ENCODE assay signal across 1 cellular context in the genomic region with DNA sequence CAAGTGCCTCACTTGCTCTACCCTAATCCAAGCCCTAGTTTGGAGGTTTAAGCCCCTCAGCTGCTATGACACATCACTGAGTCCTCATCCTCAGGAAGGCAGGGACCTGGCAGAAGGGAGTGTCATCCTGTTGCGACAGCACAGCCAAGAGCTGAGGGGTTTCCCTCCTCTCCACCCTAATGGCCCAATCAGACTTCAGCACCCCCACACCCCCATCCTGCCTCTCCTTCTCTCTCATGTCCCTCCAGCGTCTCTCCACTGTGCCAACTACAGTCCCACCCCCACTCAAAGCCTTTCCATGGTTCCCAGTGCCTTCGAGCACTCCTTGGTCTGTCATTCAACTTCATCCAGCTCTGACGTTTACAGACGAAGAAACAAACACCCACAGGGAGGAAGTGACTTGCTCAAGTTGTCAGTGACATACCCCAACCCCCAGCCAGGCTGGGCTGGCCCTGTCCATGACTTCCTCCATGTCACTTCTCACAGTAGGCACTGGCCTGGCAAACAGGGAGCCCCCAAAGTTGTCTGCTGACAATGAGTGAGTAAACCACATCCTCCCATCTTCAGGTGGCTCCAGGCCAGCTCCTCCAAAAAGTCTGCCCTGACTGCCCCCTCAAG.
A peak's percentile ranks its signal among the peaks of the same experiment; 100 is the strongest.
TF ChIP-seq lines count a peak whose summit lies in the region.

No MANE protein-coding gene starts in this region.

TF ChIP-seq in GM12878, 131 proteins besides CTCF, POLR2A, EP300 and RAD21 (continued from another document and continues in another):
- no peak for TF ChIP-seq YY1 (IDR thresholded peaks at IDR 0.05; ENCODE audit: low read depth, low read length)
- no peak for TF ChIP-seq ZZZ3 (IDR thresholded peaks at IDR 0.05; ENCODE audit: control insufficient read depth, insufficient read length, low read depth)
- TF ChIP-seq, protein P1, sequence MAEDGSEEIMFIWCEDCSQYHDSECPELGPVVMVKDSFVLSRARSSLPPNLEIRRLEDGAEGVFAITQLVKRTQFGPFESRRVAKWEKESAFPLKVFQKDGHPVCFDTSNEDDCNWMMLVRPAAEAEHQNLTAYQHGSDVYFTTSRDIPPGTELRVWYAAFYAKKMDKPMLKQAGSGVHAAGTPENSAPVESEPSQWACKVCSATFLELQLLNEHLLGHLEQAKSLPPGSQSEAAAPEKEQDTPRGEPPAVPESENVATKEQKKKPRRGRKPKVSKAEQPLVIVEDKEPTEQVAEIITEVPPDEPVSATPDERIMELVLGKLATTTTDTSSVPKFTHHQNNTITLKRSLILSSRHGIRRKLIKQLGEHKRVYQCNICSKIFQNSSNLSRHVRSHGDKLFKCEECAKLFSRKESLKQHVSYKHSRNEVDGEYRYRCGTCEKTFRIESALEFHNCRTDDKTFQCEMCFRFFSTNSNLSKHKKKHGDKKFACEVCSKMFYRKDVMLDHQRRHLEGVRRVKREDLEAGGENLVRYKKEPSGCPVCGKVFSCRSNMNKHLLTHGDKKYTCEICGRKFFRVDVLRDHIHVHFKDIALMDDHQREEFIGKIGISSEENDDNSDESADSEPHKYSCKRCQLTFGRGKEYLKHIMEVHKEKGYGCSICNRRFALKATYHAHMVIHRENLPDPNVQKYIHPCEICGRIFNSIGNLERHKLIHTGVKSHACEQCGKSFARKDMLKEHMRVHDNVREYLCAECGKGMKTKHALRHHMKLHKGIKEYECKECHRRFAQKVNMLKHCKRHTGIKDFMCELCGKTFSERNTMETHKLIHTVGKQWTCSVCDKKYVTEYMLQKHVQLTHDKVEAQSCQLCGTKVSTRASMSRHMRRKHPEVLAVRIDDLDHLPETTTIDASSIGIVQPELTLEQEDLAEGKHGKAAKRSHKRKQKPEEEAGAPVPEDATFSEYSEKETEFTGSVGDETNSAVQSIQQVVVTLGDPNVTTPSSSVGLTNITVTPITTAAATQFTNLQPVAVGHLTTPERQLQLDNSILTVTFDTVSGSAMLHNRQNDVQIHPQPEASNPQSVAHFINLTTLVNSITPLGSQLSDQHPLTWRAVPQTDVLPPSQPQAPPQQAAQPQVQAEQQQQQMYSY (CRISPR knock-in tag; IDR thresholded peaks at IDR 0.05): no peak
- TF ChIP-seq MXI1 (IDR thresholded peaks at IDR 0.05; ENCODE audit: low read depth, low read length): no peak
- no peak for TF ChIP-seq NFYA (IDR thresholded peaks at IDR 0.05; ENCODE audit: borderline replicate concordance, low read depth, low read length)
- no peak for TF ChIP-seq RUNX3 (IDR thresholded peaks at IDR 0.05; ENCODE audit: low read length)
- TF ChIP-seq JUND (IDR thresholded peaks at IDR 0.05; ENCODE audit: low read depth, low read length): no peak
- no peak for TF ChIP-seq NFXL1 (IDR thresholded peaks at IDR 0.05; ENCODE audit: borderline replicate concordance)
- no peak for TF ChIP-seq CEBPB (IDR thresholded peaks at IDR 0.05; ENCODE audit: borderline replicate concordance in 1 of 2, low read depth in 2 of 2, low read length in 2 of 2)
- no peak for TF ChIP-seq SMARCA5 (IDR thresholded peaks at IDR 0.05)
- TF ChIP-seq JUNB (IDR thresholded peaks at IDR 0.05): no peak
- no peak for TF ChIP-seq ZNF274 (IDR thresholded peaks at IDR 0.05; ENCODE audit: insufficient read depth, insufficient read length)
- TF ChIP-seq, protein P2, sequence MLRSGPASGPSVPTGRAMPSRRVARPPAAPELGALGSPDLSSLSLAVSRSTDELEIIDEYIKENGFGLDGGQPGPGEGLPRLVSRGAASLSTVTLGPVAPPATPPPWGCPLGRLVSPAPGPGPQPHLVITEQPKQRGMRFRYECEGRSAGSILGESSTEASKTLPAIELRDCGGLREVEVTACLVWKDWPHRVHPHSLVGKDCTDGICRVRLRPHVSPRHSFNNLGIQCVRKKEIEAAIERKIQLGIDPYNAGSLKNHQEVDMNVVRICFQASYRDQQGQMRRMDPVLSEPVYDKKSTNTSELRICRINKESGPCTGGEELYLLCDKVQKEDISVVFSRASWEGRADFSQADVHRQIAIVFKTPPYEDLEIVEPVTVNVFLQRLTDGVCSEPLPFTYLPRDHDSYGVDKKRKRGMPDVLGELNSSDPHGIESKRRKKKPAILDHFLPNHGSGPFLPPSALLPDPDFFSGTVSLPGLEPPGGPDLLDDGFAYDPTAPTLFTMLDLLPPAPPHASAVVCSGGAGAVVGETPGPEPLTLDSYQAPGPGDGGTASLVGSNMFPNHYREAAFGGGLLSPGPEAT (IDR thresholded peaks at IDR 0.05; ENCODE audit: low read depth): no peak
- TF ChIP-seq HDGF (IDR thresholded peaks at IDR 0.05): peak; percentile 91
- no peak for TF ChIP-seq ASH2L (IDR thresholded peaks at IDR 0.05; ENCODE audit: borderline replicate concordance, low read depth)
- no peak for TF ChIP-seq IRF4 (IDR thresholded peaks at IDR 0.05; ENCODE audit: low read depth, low read length)
- no peak for TF ChIP-seq SREBF2 (IDR thresholded peaks at IDR 0.05; ENCODE audit: low read length)
- TF ChIP-seq FOXM1 (IDR thresholded peaks at IDR 0.05; ENCODE audit: low read depth, low read length): no peak
- TF ChIP-seq MTA3 (IDR thresholded peaks at IDR 0.05; ENCODE audit: borderline replicate concordance, low read length): no peak
- TF ChIP-seq KLF5 (IDR thresholded peaks at IDR 0.05; ENCODE audit: partially characterized antibody): no peak
- TF ChIP-seq GATAD2B (conservative IDR thresholded peaks at IDR 0.05; ENCODE audit: low read depth): no peak
- no peak for TF ChIP-seq SIN3A (IDR thresholded peaks at IDR 0.05; ENCODE audit: low read depth, low read length)
- TF ChIP-seq, protein P3, sequence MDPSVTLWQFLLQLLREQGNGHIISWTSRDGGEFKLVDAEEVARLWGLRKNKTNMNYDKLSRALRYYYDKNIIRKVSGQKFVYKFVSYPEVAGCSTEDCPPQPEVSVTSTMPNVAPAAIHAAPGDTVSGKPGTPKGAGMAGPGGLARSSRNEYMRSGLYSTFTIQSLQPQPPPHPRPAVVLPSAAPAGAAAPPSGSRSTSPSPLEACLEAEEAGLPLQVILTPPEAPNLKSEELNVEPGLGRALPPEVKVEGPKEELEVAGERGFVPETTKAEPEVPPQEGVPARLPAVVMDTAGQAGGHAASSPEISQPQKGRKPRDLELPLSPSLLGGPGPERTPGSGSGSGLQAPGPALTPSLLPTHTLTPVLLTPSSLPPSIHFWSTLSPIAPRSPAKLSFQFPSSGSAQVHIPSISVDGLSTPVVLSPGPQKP (IDR thresholded peaks at IDR 0.05; ENCODE audit: low read depth, low read length): 0 out of 2 replicates have a peak, but pooled peaks have one; percentile 28
- no peak for TF ChIP-seq TAF1 (IDR thresholded peaks at IDR 0.05; ENCODE audit: borderline replicate concordance, low read depth, low read length)
- TF ChIP-seq, protein P4, sequence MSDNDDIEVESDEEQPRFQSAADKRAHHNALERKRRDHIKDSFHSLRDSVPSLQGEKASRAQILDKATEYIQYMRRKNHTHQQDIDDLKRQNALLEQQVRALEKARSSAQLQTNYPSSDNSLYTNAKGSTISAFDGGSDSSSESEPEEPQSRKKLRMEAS (IDR thresholded peaks at IDR 0.05; ENCODE audit: low read depth, low read length): no peak
- no peak for TF ChIP-seq POLR2AphosphoS2 (IDR thresholded peaks at IDR 0.05; ENCODE audit: low read depth, low read length)
- no peak for TF ChIP-seq ZNF384 (IDR thresholded peaks at IDR 0.05; ENCODE audit: borderline replicate concordance, low read depth, low read length)
- TF ChIP-seq, protein P5, sequence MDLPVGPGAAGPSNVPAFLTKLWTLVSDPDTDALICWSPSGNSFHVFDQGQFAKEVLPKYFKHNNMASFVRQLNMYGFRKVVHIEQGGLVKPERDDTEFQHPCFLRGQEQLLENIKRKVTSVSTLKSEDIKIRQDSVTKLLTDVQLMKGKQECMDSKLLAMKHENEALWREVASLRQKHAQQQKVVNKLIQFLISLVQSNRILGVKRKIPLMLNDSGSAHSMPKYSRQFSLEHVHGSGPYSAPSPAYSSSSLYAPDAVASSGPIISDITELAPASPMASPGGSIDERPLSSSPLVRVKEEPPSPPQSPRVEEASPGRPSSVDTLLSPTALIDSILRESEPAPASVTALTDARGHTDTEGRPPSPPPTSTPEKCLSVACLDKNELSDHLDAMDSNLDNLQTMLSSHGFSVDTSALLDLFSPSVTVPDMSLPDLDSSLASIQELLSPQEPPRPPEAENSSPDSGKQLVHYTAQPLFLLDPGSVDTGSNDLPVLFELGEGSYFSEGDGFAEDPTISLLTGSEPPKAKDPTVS (IDR thresholded peaks at IDR 0.05; ENCODE audit: low read depth, low read length): no peak
- no peak for TF ChIP-seq ZNF622 (IDR thresholded peaks at IDR 0.05)
- no peak for TF ChIP-seq RB1 (IDR thresholded peaks at IDR 0.05; ENCODE audit: borderline replicate concordance)
- TF ChIP-seq, protein P6, sequence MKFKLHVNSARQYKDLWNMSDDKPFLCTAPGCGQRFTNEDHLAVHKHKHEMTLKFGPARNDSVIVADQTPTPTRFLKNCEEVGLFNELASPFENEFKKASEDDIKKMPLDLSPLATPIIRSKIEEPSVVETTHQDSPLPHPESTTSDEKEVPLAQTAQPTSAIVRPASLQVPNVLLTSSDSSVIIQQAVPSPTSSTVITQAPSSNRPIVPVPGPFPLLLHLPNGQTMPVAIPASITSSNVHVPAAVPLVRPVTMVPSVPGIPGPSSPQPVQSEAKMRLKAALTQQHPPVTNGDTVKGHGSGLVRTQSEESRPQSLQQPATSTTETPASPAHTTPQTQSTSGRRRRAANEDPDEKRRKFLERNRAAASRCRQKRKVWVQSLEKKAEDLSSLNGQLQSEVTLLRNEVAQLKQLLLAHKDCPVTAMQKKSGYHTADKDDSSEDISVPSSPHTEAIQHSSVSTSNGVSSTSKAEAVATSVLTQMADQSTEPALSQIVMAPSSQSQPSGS (IDR thresholded peaks at IDR 0.05; ENCODE audit: low read length): no peak
- no peak for TF ChIP-seq RELA (IDR thresholded peaks at IDR 0.05; ENCODE audit: borderline replicate concordance, partially characterized antibody)
- TF ChIP-seq ZNF207 (IDR thresholded peaks at IDR 0.05; ENCODE audit: borderline replicate concordance): no peak
- TF ChIP-seq, protein P7, sequence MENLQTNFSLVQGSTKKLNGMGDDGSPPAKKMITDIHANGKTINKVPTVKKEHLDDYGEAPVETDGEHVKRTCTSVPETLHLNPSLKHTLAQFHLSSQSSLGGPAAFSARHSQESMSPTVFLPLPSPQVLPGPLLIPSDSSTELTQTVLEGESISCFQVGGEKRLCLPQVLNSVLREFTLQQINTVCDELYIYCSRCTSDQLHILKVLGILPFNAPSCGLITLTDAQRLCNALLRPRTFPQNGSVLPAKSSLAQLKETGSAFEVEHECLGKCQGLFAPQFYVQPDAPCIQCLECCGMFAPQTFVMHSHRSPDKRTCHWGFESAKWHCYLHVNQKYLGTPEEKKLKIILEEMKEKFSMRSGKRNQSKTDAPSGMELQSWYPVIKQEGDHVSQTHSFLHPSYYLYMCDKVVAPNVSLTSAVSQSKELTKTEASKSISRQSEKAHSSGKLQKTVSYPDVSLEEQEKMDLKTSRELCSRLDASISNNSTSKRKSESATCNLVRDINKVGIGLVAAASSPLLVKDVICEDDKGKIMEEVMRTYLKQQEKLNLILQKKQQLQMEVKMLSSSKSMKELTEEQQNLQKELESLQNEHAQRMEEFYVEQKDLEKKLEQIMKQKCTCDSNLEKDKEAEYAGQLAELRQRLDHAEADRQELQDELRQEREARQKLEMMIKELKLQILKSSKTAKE (IDR thresholded peaks at IDR 0.05; ENCODE audit: low read depth, poor library complexity, severe bottlenecking): no peak
- TF ChIP-seq ESRRA (IDR thresholded peaks at IDR 0.05; ENCODE audit: low read length): no peak
- no peak for TF ChIP-seq RFX5 (IDR thresholded peaks at IDR 0.05; ENCODE audit: low read depth, low read length)
- no peak for TF ChIP-seq SMAD1 (IDR thresholded peaks at IDR 0.05; ENCODE audit: low read depth, partially characterized antibody)
- no peak for TF ChIP-seq ZBED1 (IDR thresholded peaks at IDR 0.05; ENCODE audit: borderline replicate concordance)
- TF ChIP-seq NR2C1 (IDR thresholded peaks at IDR 0.05): no peak
- TF ChIP-seq CREM (IDR thresholded peaks at IDR 0.05; ENCODE audit: low read depth): peak; percentile 50; the same call in 1 of the 2 replicates
- TF ChIP-seq BRCA1 (IDR thresholded peaks at IDR 0.05; ENCODE audit: low read depth, low read length): no peak
- TF ChIP-seq NBN (IDR thresholded peaks at IDR 0.05): no peak; the same call in 1 of the 2 replicates
- TF ChIP-seq, protein P8, sequence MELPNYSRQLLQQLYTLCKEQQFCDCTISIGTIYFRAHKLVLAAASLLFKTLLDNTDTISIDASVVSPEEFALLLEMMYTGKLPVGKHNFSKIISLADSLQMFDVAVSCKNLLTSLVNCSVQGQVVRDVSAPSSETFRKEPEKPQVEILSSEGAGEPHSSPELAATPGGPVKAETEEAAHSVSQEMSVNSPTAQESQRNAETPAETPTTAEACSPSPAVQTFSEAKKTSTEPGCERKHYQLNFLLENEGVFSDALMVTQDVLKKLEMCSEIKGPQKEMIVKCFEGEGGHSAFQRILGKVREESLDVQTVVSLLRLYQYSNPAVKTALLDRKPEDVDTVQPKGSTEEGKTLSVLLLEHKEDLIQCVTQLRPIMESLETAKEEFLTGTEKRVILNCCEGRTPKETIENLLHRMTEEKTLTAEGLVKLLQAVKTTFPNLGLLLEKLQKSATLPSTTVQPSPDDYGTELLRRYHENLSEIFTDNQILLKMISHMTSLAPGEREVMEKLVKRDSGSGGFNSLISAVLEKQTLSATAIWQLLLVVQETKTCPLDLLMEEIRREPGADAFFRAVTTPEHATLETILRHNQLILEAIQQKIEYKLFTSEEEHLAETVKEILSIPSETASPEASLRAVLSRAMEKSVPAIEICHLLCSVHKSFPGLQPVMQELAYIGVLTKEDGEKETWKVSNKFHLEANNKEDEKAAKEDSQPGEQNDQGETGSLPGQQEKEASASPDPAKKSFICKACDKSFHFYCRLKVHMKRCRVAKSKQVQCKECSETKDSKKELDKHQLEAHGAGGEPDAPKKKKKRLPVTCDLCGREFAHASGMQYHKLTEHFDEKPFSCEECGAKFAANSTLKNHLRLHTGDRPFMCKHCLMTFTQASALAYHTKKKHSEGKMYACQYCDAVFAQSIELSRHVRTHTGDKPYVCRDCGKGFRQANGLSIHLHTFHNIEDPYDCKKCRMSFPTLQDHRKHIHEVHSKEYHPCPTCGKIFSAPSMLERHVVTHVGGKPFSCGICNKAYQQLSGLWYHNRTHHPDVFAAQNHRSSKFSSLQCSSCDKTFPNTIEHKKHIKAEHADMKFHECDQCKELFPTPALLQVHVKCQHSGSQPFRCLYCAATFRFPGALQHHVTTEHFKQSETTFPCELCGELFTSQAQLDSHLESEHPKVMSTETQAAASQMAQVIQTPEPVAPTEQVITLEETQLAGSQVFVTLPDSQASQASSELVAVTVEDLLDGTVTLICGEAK (IDR thresholded peaks at IDR 0.05; ENCODE audit: borderline replicate concordance): no peak
- TF ChIP-seq, protein P9, sequence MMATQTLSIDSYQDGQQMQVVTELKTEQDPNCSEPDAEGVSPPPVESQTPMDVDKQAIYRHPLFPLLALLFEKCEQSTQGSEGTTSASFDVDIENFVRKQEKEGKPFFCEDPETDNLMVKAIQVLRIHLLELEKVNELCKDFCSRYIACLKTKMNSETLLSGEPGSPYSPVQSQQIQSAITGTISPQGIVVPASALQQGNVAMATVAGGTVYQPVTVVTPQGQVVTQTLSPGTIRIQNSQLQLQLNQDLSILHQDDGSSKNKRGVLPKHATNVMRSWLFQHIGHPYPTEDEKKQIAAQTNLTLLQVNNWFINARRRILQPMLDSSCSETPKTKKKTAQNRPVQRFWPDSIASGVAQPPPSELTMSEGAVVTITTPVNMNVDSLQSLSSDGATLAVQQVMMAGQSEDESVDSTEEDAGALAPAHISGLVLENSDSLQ (IDR thresholded peaks at IDR 0.05): peak; percentile 89
- no peak for TF ChIP-seq MEF2A (IDR thresholded peaks at IDR 0.05; ENCODE audit: insufficient read depth, low read depth, low read length)
- TF ChIP-seq ETV6 (conservative IDR thresholded peaks at IDR 0.05 in 1 of 2, IDR thresholded peaks at IDR 0.05 in 1 of 2; ENCODE audit: borderline replicate concordance in 1 of 2, low read depth in 1 of 2): 0 out of 4 replicates have a peak, but pooled peaks of 1 of the 2 experiments have one; percentile 10
